ENCODE assay signal across 8 cellular contexts in the genomic region with DNA sequence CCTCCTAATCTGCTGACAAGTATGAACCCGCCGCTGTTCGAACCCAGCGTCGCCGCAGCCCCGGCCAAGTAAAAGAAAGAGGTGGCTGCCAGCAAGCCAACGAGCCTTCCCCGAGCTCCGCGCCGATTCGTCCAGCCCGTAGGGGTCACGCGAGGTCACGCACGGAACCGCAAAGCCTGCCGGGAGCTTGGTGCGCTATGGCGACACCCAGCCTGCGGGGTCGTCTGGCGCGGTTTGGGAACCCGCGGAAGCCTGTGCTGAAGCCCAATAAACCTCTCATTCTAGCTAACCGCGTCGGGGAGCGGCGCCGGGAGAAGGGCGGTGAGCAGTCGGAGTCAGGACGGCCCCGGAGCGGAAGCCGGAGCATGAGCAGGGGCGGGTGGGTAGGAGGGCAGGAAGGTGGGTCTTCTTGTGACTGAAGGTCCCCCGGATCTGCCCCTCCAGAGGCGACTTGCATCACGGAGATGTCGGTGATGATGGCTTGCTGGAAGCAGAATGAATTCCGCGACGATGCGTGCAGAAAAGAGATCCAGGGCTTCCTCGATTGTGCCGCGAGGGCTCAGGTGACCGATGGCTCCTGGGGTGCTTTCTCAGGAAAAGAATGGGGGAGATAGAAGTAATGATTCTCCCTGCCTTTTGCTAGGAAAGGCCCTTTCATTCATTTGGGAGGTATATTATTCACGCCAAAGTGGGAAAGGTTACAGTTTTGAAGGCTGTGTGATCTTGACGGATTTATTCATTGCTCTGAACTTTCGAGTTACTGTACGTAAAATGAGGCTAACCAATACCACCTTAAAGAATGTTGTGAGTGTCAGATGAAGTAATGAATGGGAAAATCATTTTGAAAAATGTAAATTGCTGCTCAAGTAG. TPM values are rescaled to one million over a fixed set of nuclear protein-coding genes. Genes with fewer than 3 reads are reported as not detected.
DNase-seq lines count a peak whose midpoint lies in the region; ATAC-seq and TF ChIP-seq lines count a peak whose summit lies in the region.

CHCHD1 (plus strand) TSS at position 170 of the 870 bp plus-strand sequence; CDS start at position 198, 28 bp downstream.

- H3K36me3 ChIP-seq in SJCRH30 (peaks cover 9% of the 10 kb centered on the region), neuron (ENCODE audit: insufficient read depth, low read length) (peaks cover 9% of the 10 kb centered on the region)

- no peaks in the 10 kb centered on the region for H3K27me3 ChIP-seq in SJCRH30
- H3K27me3 ChIP-seq in foreskin keratinocyte: no peaks in the 10 kb centered on the region
- H3K27me3 ChIP-seq in neuron (ENCODE audit: insufficient read depth, low read length): no peaks in the 10 kb centered on the region

- peak within 1 kb of the TSS; percentile 98 for H3K4me3 ChIP-seq in LNCaP clone FGC (ENCODE audit: low read depth, low read length)
- H3K4me3 ChIP-seq in SJCRH30: peak within 1 kb of the TSS; percentile 75
- peak within 1 kb of the TSS; percentile 88 for H3K4me3 ChIP-seq in neuron (ENCODE audit: low read length)

- H3K4me1 ChIP-seq in SJCRH30 (peaks cover 12% of the 10 kb centered on the region), foreskin keratinocyte (peaks cover 8% of the 10 kb centered on the region), neuron (ENCODE audit: insufficient read depth, low read length) (peaks cover 28% of the 10 kb centered on the region)

- ATAC-seq in GM21737 (IDR thresholded peaks at IDR 0.05; ENCODE audit: unreplicated experiment) (peak; percentile 42), foreskin keratinocyte (peak; percentile 33)

- DNase-seq in DMS153 treated with DMSO at 0.1 percent for 48 hours (lab: John Stamatoyannopoulos, UW; ENCODE audit: unreplicated experiment) (peak; percentile 57), LNCaP clone FGC (ENCODE audit: low read depth) (peak; percentile 72), SJCRH30 (peak; percentile 94), foreskin keratinocyte (peak; percentile 46 to 66), stromal cell of bone marrow (ENCODE audit: low read depth) (peak; percentile 75)
- DNase-seq in activated gamma-delta T cell treated with anti-CD3 and anti-CD28 coated beads, Interleukin-2, amount 50 U/mL, for 16 hours (ENCODE audit: low read depth): peak; percentile 86

- H2AFZ ChIP-seq in neuron (ENCODE audit: low read depth, low read length): peak within 1 kb of the TSS; percentile 21

- H3K9me3 ChIP-seq in SJCRH30 (replicated peaks): no peaks in the 10 kb centered on the region
- H3K9me3 ChIP-seq in neuron (ENCODE audit: low read length): no peaks in the 10 kb centered on the region

- TF ChIP-seq CTCF in LNCaP clone FGC (IDR thresholded peaks at IDR 0.05; ENCODE audit: control insufficient read depth, extremely low read depth, insufficient read depth): no peak
- TF ChIP-seq CTCF in foreskin keratinocyte (conservative IDR thresholded peaks at IDR 0.05): no peak

- H3K27ac ChIP-seq in SJCRH30: peak within 1 kb of the TSS; percentile 75
- H3K27ac ChIP-seq in foreskin keratinocyte: peak within 1 kb of the TSS; percentile 47

RNA-seq across cellular contexts. Expression of gene CHCHD1, which starts in this region (rescaled TPM):
- 78.2 and 79.1 TPM in 2 replicates for total RNA-seq in SJCRH30 (2014; rRNA removed; shearing (Covaris generic))
- 56.7 and 58.9 TPM in 2 replicates for total RNA-seq in foreskin keratinocyte
- polyA plus RNA-seq in foreskin keratinocyte: 92.7 and 96.6 TPM in 2 replicates

Comparison
In these comparisons a context has a peak if more than half of its experiments do, and no peak if none do; other contexts are left out.
1. Peak in every context shown above with its lines: DNase-seq, ATAC-seq, H3K4me3 ChIP-seq and H3K27ac ChIP-seq.